8 cellular contexts compared by ENCODE assay signal in genomic region chr19:15452111-15453047, GRCh38. TPM values are rescaled to one million over a fixed set of nuclear protein-coding genes. Genes with fewer than 3 reads are reported as not detected.
DNase-seq lines count a peak whose midpoint lies in the region; ATAC-seq, FAIRE-seq and TF ChIP-seq lines count a peak whose summit lies in the region.

No MANE protein-coding gene starts in this region.

- peak overlapping the region; percentile 82 for H2AFZ ChIP-seq in SK-N-SH (ENCODE audit: low read depth)

- no peak for TF ChIP-seq CTCF in SK-N-SH (IDR thresholded peaks at IDR 0.05)
- no peak for TF ChIP-seq CTCF in foreskin keratinocyte (conservative IDR thresholded peaks at IDR 0.05)
- TF ChIP-seq CTCF in neural crest cell (conservative IDR thresholded peaks at IDR 0.05), result no peak
- TF ChIP-seq CTCF in GM10248 (IDR thresholded peaks at IDR 0.05; ENCODE audit: control extremely low read depth, extremely low read depth, low read depth, missing control alignments), result no peak

- H3K27me3 ChIP-seq in SK-N-SH (ENCODE audit: insufficient read depth), result 0 out of 2 replicates have a peak, but pooled peaks cover 15% of the 10 kb centered on the region
- peaks cover 49% of the 10 kb centered on the region for H3K27me3 ChIP-seq in foreskin keratinocyte

- H3K4me3 Mint-ChIP-seq in neural crest cell, result peak overlapping the region; percentile 79

- H3K27ac ChIP-seq in SK-N-SH (ENCODE audit: low read depth in 2 of 2, low read length in 1 of 2) (peak overlapping the region in 1 of 2 experiments; percentile 39; a peak in 1 of 4 replicates), foreskin keratinocyte (no peak overlapping the region)

- no peaks in the 10 kb centered on the region for H3K79me2 ChIP-seq in SK-N-SH (ENCODE audit: insufficient read depth)

- H3K4me2 ChIP-seq in SK-N-SH, result peak overlapping the region; percentile 76

- no peaks in the 10 kb centered on the region for H4K20me1 ChIP-seq in SK-N-SH (ENCODE audit: insufficient read depth)

- no peak overlapping the region for H3K27ac Mint-ChIP-seq in neural crest cell (ENCODE audit: unreplicated experiment)

- peaks cover 0 to 24% of the 10 kb centered on the region in 2 experiments; a peak in 2 of 4 replicates for H3K4me1 ChIP-seq in SK-N-SH (ENCODE audit: control insufficient read depth in 1 of 2, insufficient read depth in 2 of 2, low read depth in 1 of 2, low read length in 1 of 2)
- H3K4me1 ChIP-seq in foreskin keratinocyte, result no peaks in the 10 kb centered on the region

- no peak for TF ChIP-seq EP300 in SK-N-SH (IDR thresholded peaks at IDR 0.05; ENCODE audit: borderline replicate concordance in 1 of 2, low read depth in 1 of 2, low read length in 1 of 2)

- no peaks in the 10 kb centered on the region for H3K9me2 ChIP-seq in SK-N-SH

- peaks cover 60% of the 10 kb centered on the region for H3K27me3 Mint-ChIP-seq in neural crest cell (ENCODE audit: low read depth)

- H3K36me3 Mint-ChIP-seq in neural crest cell (ENCODE audit: low read depth), result peaks cover 1% of the 10 kb centered on the region

- TF ChIP-seq POLR2A in H54 (IDR thresholded peaks at IDR 0.05; ENCODE audit: low read depth, low read length), result peak; percentile 71

- TF ChIP-seq RAD21 in SK-N-SH (IDR thresholded peaks at IDR 0.05; ENCODE audit: low read length), result no peak

- no peak for FAIRE-seq in H54 (lab: Jason Lieb, UNC)

- no peaks in the 10 kb centered on the region for H3K9me3 ChIP-seq in SK-N-SH

- peak overlapping the region; percentile 45 to 60 for H3K4me3 ChIP-seq in SK-N-SH (ENCODE audit: low read depth in 2 of 2, low read length in 1 of 2)

- CTCF ChIA-PET in SK-N-SH (lab: Yijun Ruan, JAX), result interaction anchor here (1.0 to 1.6 kb wide), 3 partner anchors 19 to 103 kb away, joined by 6 to 8 read pairs (median 7); partner anchors contain the start of gene AKAP8L
- CTCF ChIA-PET in GM10248 (lab: Yijun Ruan, JAX), result interaction anchor here (0.7 to 2.0 kb wide), 5 partner anchors 11 to 103 kb away, joined by 3 to 9 read pairs (median 3); partner anchors contain the start of gene AKAP8L

- H3K9me3 Mint-ChIP-seq in neural crest cell, result peaks cover 3% of the 10 kb centered on the region

- peaks cover 22% of the 10 kb centered on the region for H3F3A ChIP-seq in SK-N-SH (replicated peaks; ENCODE audit: insufficient read depth)

- peak overlapping the region; percentile 34; the same call in 1 of the 2 replicates for H3K9ac ChIP-seq in SK-N-SH

- POLR2A ChIA-PET in SK-N-SH (lab: Yijun Ruan, JAX), result interaction anchor here (0.6 to 2.0 kb wide), 7 partner anchors 16 to 206 kb away, joined by 3 to 10 read pairs (median 3); partner anchors contain the start of genes AKAP8 and AKAP8L
- POLR2A ChIA-PET in GM10248 (lab: Yijun Ruan, JAX), result interaction anchor here (1.5 kb wide), 1 partner anchor 33 kb away, joined by 4 read pairs; the partner anchor contains the start of gene AKAP8L

- ATAC-seq in foreskin keratinocyte (peak; percentile 59), HG02884 (IDR thresholded peaks at IDR 0.05; ENCODE audit: unreplicated experiment) (no peak), GM21786 (IDR thresholded peaks at IDR 0.05; ENCODE audit: unreplicated experiment) (no peak)

- DNase-seq in Ammon's horn (ENCODE audit: low spot score), result peak; percentile 55
- peak; percentile 98 for DNase-seq in H54 (ENCODE audit: insufficient read length, low spot score)
- DNase-seq in SK-N-SH, result peak; percentile 98
- peak; percentile 45 to 78 for DNase-seq in foreskin keratinocyte
- peak; percentile 65 for DNase-seq in neural crest cell (ENCODE audit: low read depth, low spot score)
- no peak for DNase-seq in GM10248 (ENCODE audit: extremely low spot score)

- 4% methylated on average over 20 of the region's 37 CpGs for WGBS in SK-N-SH (ENCODE audit: low lambda C conversion rate)

- H3K36me3 ChIP-seq in SK-N-SH (replicated peaks in 1 of 2; ENCODE audit: control insufficient read depth in 1 of 2, insufficient read depth in 2 of 2, low read length in 1 of 2), result no peaks in the 10 kb centered on the region

- H3K4me1 Mint-ChIP-seq in neural crest cell, result peaks cover 24% of the 10 kb centered on the region

TF ChIP-seq in SK-N-SH, 30 proteins besides CTCF, POLR2A, EP300 and RAD21:
- TF ChIP-seq USF2 (IDR thresholded peaks at IDR 0.05; ENCODE audit: borderline replicate concordance, low read depth, low read length) (no peak), TAF1 (IDR thresholded peaks at IDR 0.05; ENCODE audit: borderline replicate concordance, low read depth, low read length) (peak; percentile 42; the same call in 1 of the 2 replicates)
- TF ChIP-seq, protein P1, sequence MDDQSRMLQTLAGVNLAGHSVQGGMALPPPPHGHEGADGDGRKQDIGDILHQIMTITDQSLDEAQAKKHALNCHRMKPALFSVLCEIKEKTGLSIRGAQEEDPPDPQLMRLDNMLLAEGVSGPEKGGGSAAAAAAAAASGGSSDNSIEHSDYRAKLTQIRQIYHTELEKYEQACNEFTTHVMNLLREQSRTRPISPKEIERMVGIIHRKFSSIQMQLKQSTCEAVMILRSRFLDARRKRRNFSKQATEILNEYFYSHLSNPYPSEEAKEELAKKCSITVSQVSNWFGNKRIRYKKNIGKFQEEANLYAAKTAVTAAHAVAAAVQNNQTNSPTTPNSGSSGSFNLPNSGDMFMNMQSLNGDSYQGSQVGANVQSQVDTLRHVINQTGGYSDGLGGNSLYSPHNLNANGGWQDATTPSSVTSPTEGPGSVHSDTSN (IDR thresholded peaks at IDR 0.05), result peak; percentile 82

RNA-seq across cellular contexts. Expression of gene WIZ, which starts 2.6 kb away (rescaled TPM):
- polyA plus RNA-seq in SK-N-SH (2012; rRNA removed), result 9.9 and 15.5 TPM in 2 replicates
- polyA plus RNA-seq in SK-N-SH (2012; cell fraction: cytosol; rRNA removed), result 7.7 and 13.6 TPM in 2 replicates
- polyA plus RNA-seq in SK-N-SH (2012; cell fraction: nucleus; rRNA removed), result 34.3 and 54.6 TPM in 2 replicates
- 16.7 TPM in 2 replicates for total RNA-seq in foreskin keratinocyte
- 21.9 and 22.2 TPM in 2 replicates for polyA plus RNA-seq in foreskin keratinocyte
- 77.1 and 80.2 TPM in 2 replicates for total RNA-seq in neural crest cell

RNA-seq across cellular contexts. Expression of gene RASAL3, which starts 12.0 kb away (rescaled TPM):
- polyA plus RNA-seq in SK-N-SH (2012; rRNA removed) (0.02 TPM in 2 replicates), foreskin keratinocyte (not detected in 2 replicates)
- polyA plus RNA-seq in SK-N-SH (2012; cell fraction: cytosol; rRNA removed), result 0.01 and 0.04 TPM in 2 replicates
- polyA plus RNA-seq in SK-N-SH (2012; cell fraction: nucleus; rRNA removed), result 0.05 and 0.28 TPM in 2 replicates
- total RNA-seq in foreskin keratinocyte (not detected in 2 replicates), neural crest cell (not detected in 2 replicates)

RNA-seq across cellular contexts. Expression of gene PGLYRP2, which starts 26.9 kb away (rescaled TPM):
- polyA plus RNA-seq in SK-N-SH (2012; rRNA removed), result not detected in 2 replicates
- not detected in 2 replicates for polyA plus RNA-seq in SK-N-SH (2012; cell fraction: cytosol; rRNA removed)
- not detected in 2 replicates for polyA plus RNA-seq in SK-N-SH (2012; cell fraction: nucleus; rRNA removed)
- total RNA-seq in foreskin keratinocyte, result not detected in 2 replicates
- not detected in 2 replicates for polyA plus RNA-seq in foreskin keratinocyte
- not detected in 2 replicates for total RNA-seq in neural crest cell

RNA-seq across cellular contexts. Expression of gene AKAP8L, which starts 33.6 kb away (rescaled TPM):
- polyA plus RNA-seq in SK-N-SH (2012; rRNA removed) (44.7 and 46.1 TPM in 2 replicates), foreskin keratinocyte (32.4 and 35.7 TPM in 2 replicates)
- polyA plus RNA-seq in SK-N-SH (2012; cell fraction: cytosol; rRNA removed), result 17.5 and 18.8 TPM in 2 replicates
- polyA plus RNA-seq in SK-N-SH (2012; cell fraction: nucleus; rRNA removed), result 219 and 280 TPM in 2 replicates
- total RNA-seq in foreskin keratinocyte (42.7 and 43.1 TPM in 2 replicates), neural crest cell (154 and 163 TPM in 2 replicates)

RNA-seq across cellular contexts. Expression of gene CYP4F22, which starts 55.9 kb away (rescaled TPM):
- polyA plus RNA-seq in SK-N-SH (2012; rRNA removed), result not detected in 2 replicates
- not detected in 2 replicates for polyA plus RNA-seq in SK-N-SH (2012; cell fraction: cytosol; rRNA removed)
- polyA plus RNA-seq in SK-N-SH (2012; cell fraction: nucleus; rRNA removed), result not detected in 2 replicates
- 0.04 and 0.10 TPM in 2 replicates for total RNA-seq in foreskin keratinocyte
- polyA plus RNA-seq in foreskin keratinocyte, result 0.02 and 0.03 TPM in 2 replicates
- total RNA-seq in neural crest cell, result not detected in 2 replicates
